8 cellular contexts compared by ENCODE assay signal in genomic region chr11:63986156-63986931, GRCh38. TPM values are rescaled to one million over a fixed set of nuclear protein-coding genes. Genes with fewer than 3 reads are reported as not detected.
A peak's percentile ranks its signal among the peaks of the same experiment; 100 is the strongest.
DNase-seq lines count a peak whose midpoint lies in the region; ATAC-seq, FAIRE-seq and TF ChIP-seq lines count a peak whose summit lies in the region.

OTUB1 (plus strand) TSS chr11:63986438; CDS start chr11:63986457, 19 bp downstream.

- H4K5ac ChIP-seq in H1 (ENCODE audit: insufficient read length, low read depth, low read length) = peak within 1 kb of the TSS; percentile 95

- peak; percentile 72 to 85 (median 80) for DNase-seq in CD4-positive, alpha-beta T cell
- peak; percentile 98 for DNase-seq in HT-29 (ENCODE audit: low spot score)
- peak; percentile 81 for DNase-seq in NOMO-1 treated with DMSO at 0.1 percent for 48 hours (lab: John Stamatoyannopoulos, UW; ENCODE audit: unreplicated experiment)
- DNase-seq in activated CD8-positive, alpha-beta memory T cell treated with anti-CD3 and anti-CD28 coated beads for 4 hours (ENCODE audit: low read depth in 2 of 2) = peak; percentile 76 to 79
- DNase-seq in H1 (ENCODE audit: low read depth in 1 of 2, low spot score in 2 of 2) = peak; percentile 92 to 96
- peak; percentile 71 to 76 for DNase-seq in memory B cell (ENCODE audit: low spot score in 2 of 2)
- peak; percentile 79 for DNase-seq in stimulated activated CD8-positive, alpha-beta memory T cell treated with anti-CD3 and anti-CD28 coated beads, Interleukin-12 subunit alpha, Interleukin-12 subunit beta, amount 100 ng/mL, for 24 hours (ENCODE audit: extremely low read depth)

- H2BK15ac ChIP-seq in H1 (ENCODE audit: low read length) = peak within 1 kb of the TSS; percentile 29; the same call in 1 of the 2 replicates

- TF ChIP-seq EP300 in H1 (IDR thresholded peaks at IDR 0.05; ENCODE audit: borderline replicate concordance in 1 of 2, low read depth in 2 of 2, low read length in 2 of 2) = no peak

- H3K4me3 ChIP-seq in H1 (ENCODE audit: extremely low read depth in 1 of 4, insufficient read depth in 2 of 4, low read depth in 3 of 4, low read length in 4 of 4) = peak within 1 kb of the TSS; percentile 63 to 86 (median 70)

- 0 out of 2 replicates have a peak within 1 kb of the TSS, but pooled peaks have one; percentile 39 for H2AK5ac ChIP-seq in H1 (ENCODE audit: low read depth, low read length)

- H2BK12ac ChIP-seq in H1 (ENCODE audit: low read depth, low read length) = 0 out of 2 replicates have a peak within 1 kb of the TSS, but pooled peaks have one; percentile 80

- no peak within 1 kb of the TSS for H3K23ac ChIP-seq in H1 (ENCODE audit: insufficient read length)

- H3K4ac ChIP-seq in H1 (replicated peaks; ENCODE audit: insufficient read length, low read depth, low read length) = peak within 1 kb of the TSS; percentile 97

- peaks cover 5 to 32% of the 10 kb centered on the region in 2 experiments for H3K79me2 ChIP-seq in H1 (ENCODE audit: control insufficient read depth in 1 of 2, insufficient read depth in 2 of 2, low read length in 2 of 2)

- no peak for TF ChIP-seq CTCF in CD4-positive, alpha-beta T cell (IDR thresholded peaks at IDR 0.05)
- TF ChIP-seq CTCF in H1 (IDR thresholded peaks at IDR 0.05; ENCODE audit: control extremely low read depth in 1 of 3, insufficient read depth in 1 of 3, low read depth in 1 of 3, low read length in 3 of 3) = peak in 1 of 3 experiments; percentile 19; a peak in 1 of 4 replicates

- H3K9me3 ChIP-seq in CD4-positive, alpha-beta T cell (ENCODE audit: control insufficient read depth, low read length) = no peaks in the 10 kb centered on the region
- H3K9me3 ChIP-seq in H1 (ENCODE audit: insufficient read depth in 2 of 2, low read depth in 1 of 2, low read length in 1 of 2) = no peaks in the 10 kb centered on the region

- no peaks in the 10 kb centered on the region for H3K27me3 ChIP-seq in CD4-positive, alpha-beta T cell (ENCODE audit: control insufficient read depth, insufficient read depth, low read length)
- no peaks in the 10 kb centered on the region for H3K27me3 ChIP-seq in H1 (replicated peaks in 1 of 4; ENCODE audit: control insufficient read depth in 3 of 4, extremely low read depth in 1 of 4, insufficient read depth in 3 of 4, low read length in 3 of 4)

- peaks cover 0 to 16% (median 9%) of the 10 kb centered on the region in 4 experiments; a peak in 6 of 7 replicates for H3K4me1 ChIP-seq in H1 (replicated peaks in 1 of 4; ENCODE audit: control insufficient read depth in 3 of 4, insufficient read depth in 4 of 4, low read length in 3 of 4)

- H2BK5ac ChIP-seq in H1 (ENCODE audit: low read depth, low read length) = peak within 1 kb of the TSS; percentile 99

- peak within 1 kb of the TSS; percentile 94 for H3K56ac ChIP-seq in H1 (replicated peaks; ENCODE audit: insufficient read length, low read depth, low read length)

- peak; percentile 89 for ATAC-seq in CD4-positive, alpha-beta T cell (ENCODE audit: poor library complexity)
- ATAC-seq in GM19463 (IDR thresholded peaks at IDR 0.05; ENCODE audit: unreplicated experiment) (peak; percentile 92), memory B cell (ENCODE audit: low read depth) (peak; percentile 88)

- no peak within 1 kb of the TSS for H2BK20ac ChIP-seq in H1 (ENCODE audit: low read length)

- peak within 1 kb of the TSS; percentile 24 for H2BK120ac ChIP-seq in H1 (replicated peaks; ENCODE audit: low read depth, low read length)

- peak within 1 kb of the TSS; percentile 96 for H3K4me3 Mint-ChIP-seq in CD4-positive, alpha-beta T cell
- peak within 1 kb of the TSS; percentile 98 for H3K4me3 Mint-ChIP-seq in memory B cell

- no peaks in the 10 kb centered on the region for H3K9me3 Mint-ChIP-seq in CD4-positive, alpha-beta T cell
- no peaks in the 10 kb centered on the region for H3K9me3 Mint-ChIP-seq in memory B cell

- H3K36me3 ChIP-seq in H1 (ENCODE audit: control insufficient read depth in 2 of 4, insufficient read depth in 4 of 4, low read length in 3 of 4) = peaks cover 5 to 18% (median 11%) of the 10 kb centered on the region in 4 experiments; a peak in 6 of 8 replicates

- no peak within 1 kb of the TSS for H3K14ac ChIP-seq in H1 (ENCODE audit: insufficient read length)

- CTCF ChIA-PET in CD4-positive, alpha-beta T cell (lab: Charles Lee) = interaction anchor here (1.3 kb wide), 1 partner anchor 14 kb away, joined by 7 read pairs; no protein-coding TSS in a partner anchor
- CTCF ChIA-PET in H1 (lab: Charles Lee; ENCODE audit: partially characterized antibody) = no interaction called here

- POLR2A ChIA-PET in CD4-positive, alpha-beta T cell (lab: Charles Lee) = interaction anchor here (1.0 to 1.9 kb wide), 9 partner anchors 12 to 331 kb away, joined by 3 to 15 read pairs (median 5); partner anchors contain the start of genes COX8A, MARK2, PPP1R14B and PRDX5
- POLR2A ChIA-PET in H1 (lab: Charles Lee; ENCODE audit: partially characterized antibody) = interaction anchor here (0.6 to 3.2 kb wide), 13 partner anchors 8 to 304 kb away, joined by 3 to 24 read pairs (median 3); partner anchors contain the start of genes COX8A and MARK2

- peak within 1 kb of the TSS; percentile 100 for H4K8ac ChIP-seq in H1 (ENCODE audit: extremely low read depth, insufficient read depth, low read length)

- peak within 1 kb of the TSS; percentile 68 for H3K27ac ChIP-seq in CD4-positive, alpha-beta T cell (ENCODE audit: low read depth, low read length)
- H3K27ac ChIP-seq in H1 (ENCODE audit: low read depth, low read length) = peak within 1 kb of the TSS; percentile 96

- peaks cover 10% of the 10 kb centered on the region; the same call in 1 of the 2 replicates for H3K23me2 ChIP-seq in H1 (ENCODE audit: low read depth, low read length)

- FAIRE-seq in H1 (lab: Jason Lieb, UNC) = peak; percentile 24

- H3K27me3 Mint-ChIP-seq in CD4-positive, alpha-beta T cell = no peaks in the 10 kb centered on the region
- no peaks in the 10 kb centered on the region for H3K27me3 Mint-ChIP-seq in memory B cell

- peak within 1 kb of the TSS; percentile 99 for H3K18ac ChIP-seq in H1 (ENCODE audit: extremely low read depth, low read length)

- H3K9ac ChIP-seq in H1 (replicated peaks in 1 of 4; ENCODE audit: extremely low read depth in 1 of 4, low read depth in 3 of 4, low read length in 3 of 4) = peak within 1 kb of the TSS; percentile 75 to 97 (median 89)

- peaks cover 5 to 18% of the 10 kb centered on the region in 2 experiments for H4K20me1 ChIP-seq in H1 (replicated peaks in 1 of 2; ENCODE audit: control insufficient read depth in 1 of 2, insufficient read depth in 2 of 2, low read length in 2 of 2)

- H3K36me3 Mint-ChIP-seq in CD4-positive, alpha-beta T cell (ENCODE audit: low read depth) = peaks cover 43% of the 10 kb centered on the region
- H3K36me3 Mint-ChIP-seq in memory B cell = peaks cover 13% of the 10 kb centered on the region

- no peak for TF ChIP-seq RAD21 in H1 (IDR thresholded peaks at IDR 0.05 in 1 of 2, conservative IDR thresholded peaks at IDR 0.05 in 1 of 2; ENCODE audit: low read depth in 2 of 2, low read length in 2 of 2)

- peak within 1 kb of the TSS; percentile 96 for H3K27ac Mint-ChIP-seq in CD4-positive, alpha-beta T cell
- H3K27ac Mint-ChIP-seq in memory B cell = peak within 1 kb of the TSS; percentile 98

- H2AFZ ChIP-seq in H1 (ENCODE audit: low read length) = 0 out of 2 replicates have a peak within 1 kb of the TSS, but pooled peaks have one; percentile 7

- peak; percentile 94 to 97 for TF ChIP-seq POLR2A in H1 (IDR thresholded peaks at IDR 0.05; ENCODE audit: control extremely low read depth in 1 of 2, low read depth in 2 of 2, low read length in 2 of 2)

- peaks cover 23% of the 10 kb centered on the region for H3K79me1 ChIP-seq in H1 (ENCODE audit: low read depth, low read length)

- peak within 1 kb of the TSS; percentile 96 for H4K91ac ChIP-seq in H1 (replicated peaks; ENCODE audit: insufficient read length, low read length)

- peak within 1 kb of the TSS; percentile 72 to 82 for H3K4me2 ChIP-seq in H1 (ENCODE audit: insufficient read depth in 1 of 2, low read depth in 2 of 2, low read length in 2 of 2)

- intact Hi-C loops in CD4-positive, alpha-beta T cell (cut with DNase I, micrococcal nuclease) = loop anchor here (1.0 to 5.0 kb wide), 2 partner anchors 12 to 149 kb away; partner anchors contain the start of genes COX8A (in 2 of the 2) and MARK2 (in 1 of the 2)

- 2% methylated on average over 43 of the region's 63 CpGs; no CpG with 5 or more reads in 1 of the 2 experiments for WGBS in H1 (ENCODE audit: extremely low coverage in 1 of 2, insufficient coverage in 1 of 2, insufficient read length in 1 of 2, insufficient replicate concordance in 2 of 2, low coverage in 1 of 2, low lambda C conversion rate in 2 of 2, missing lambda C conversion rate in 1 of 2), 2 experiments

- H3K4me1 Mint-ChIP-seq in CD4-positive, alpha-beta T cell (ENCODE audit: low read depth) = peaks cover 27% of the 10 kb centered on the region
- peaks cover 18% of the 10 kb centered on the region for H3K4me1 Mint-ChIP-seq in memory B cell

TF ChIP-seq in H1, 55 proteins besides CTCF, POLR2A, EP300 and RAD21 (continues in another document):
- TF ChIP-seq SIX5 (IDR thresholded peaks at IDR 0.05; ENCODE audit: low read depth, low read length) (no peak), CHD2 (IDR thresholded peaks at IDR 0.05; ENCODE audit: low read length) (no peak), KDM4A (IDR thresholded peaks at IDR 0.05; ENCODE audit: low read depth, low read length, severe bottlenecking) (peak; percentile 32), SIN3A (conservative IDR thresholded peaks at IDR 0.05 in 1 of 2, IDR thresholded peaks at IDR 0.05 in 1 of 2; ENCODE audit: low read depth in 1 of 2, low read length in 2 of 2) (peak in 1 of 2 experiments; percentile 97; a peak in 2 of 4 replicates), TEAD4 (IDR thresholded peaks at IDR 0.05; ENCODE audit: low read depth, low read length) (no peak), TCF12 (IDR thresholded peaks at IDR 0.05; ENCODE audit: low read depth, low read length) (no peak), NANOG (IDR thresholded peaks at IDR 0.05; ENCODE audit: insufficient read depth, low read depth, low read length, poor library complexity, severe bottlenecking) (peak; percentile 10), SP4 (IDR thresholded peaks at IDR 0.05; ENCODE audit: low read length) (0 out of 2 replicates have a peak, but pooled peaks have one; percentile 36), GTF2F1 (IDR thresholded peaks at IDR 0.05; ENCODE audit: borderline replicate concordance, low read depth, low read length) (peak; percentile 83; the same call in 1 of the 2 replicates)

RNA-seq across cellular contexts. Expression of gene OTUB1, which starts in this region (rescaled TPM):
- 10 to 100 TPM; 57.5 to 60.0 TPM for total RNA-seq in CD4-positive, alpha-beta T cell
- 131 and 140 TPM in 2 replicates for total RNA-seq in HT-29 (2014; rRNA removed; shearing (Covaris generic))
- 110 and 112 TPM in 2 replicates for total RNA-seq in H1 (2021; fragmentation: NEBNext Ultra II Directional; extraction: Animal tissue kit (Norgen Biotek cat#: 25700))
- polyA plus RNA-seq in H1 (2011; rRNA removed) = 274 and 348 TPM in 2 replicates
- 214 TPM for polyA plus RNA-seq in H1 (2011; cell fraction: cytosol; rRNA removed)
- 408 TPM for polyA plus RNA-seq in H1 (2011; cell fraction: nucleus; rRNA removed)
- 116 to 162 TPM (median 150 TPM) in 4 replicates for polyA plus RNA-seq in H1 (2012, experiment 1 of 2)
- polyA plus RNA-seq in H1 (2012, experiment 2 of 2) = 177 TPM
- 88.3 TPM for polyA plus RNA-seq in H1 (2013, experiment 1 of 2)
- 81.7 TPM for polyA plus RNA-seq in H1 (2013, experiment 2 of 2)
- 105 and 113 TPM in 2 replicates for polyA minus RNA-seq in H1 (2011; rRNA and poly(A)+ RNA removed)
- polyA minus RNA-seq in H1 (2011; cell fraction: cytosol; rRNA and poly(A)+ RNA removed) = 71.3 TPM
- 57.0 TPM for polyA minus RNA-seq in H1 (2011; cell fraction: nucleus; rRNA and poly(A)+ RNA removed)

Comparison
In these comparisons a context has a peak if more than half of its experiments do, and no peak if none do; other contexts are left out.
1. Peak in every context shown above with its lines: DNase-seq, ATAC-seq, H3K4me3 ChIP-seq and H3K27ac ChIP-seq.